Comparison of ENCODE assay signal across 1 cellular context in genomic region chr3:184228376-184229137, GRCh38.
TF ChIP-seq lines count a peak whose summit lies in the region.

No MANE protein-coding gene starts in this region.

TF ChIP-seq in GM23338, 12 proteins besides CTCF, POLR2A, EP300 and RAD21:
- TF ChIP-seq REST (IDR thresholded peaks at IDR 0.05; ENCODE audit: unreplicated experiment), result no peak
- TF ChIP-seq CREB1 (CRISPR knock-in tag; IDR thresholded peaks at IDR 0.05; ENCODE audit: low read depth), result no peak
- TF ChIP-seq ZNF331 (CRISPR knock-in tag; IDR thresholded peaks at IDR 0.05; ENCODE audit: low read depth), result no peak
- TF ChIP-seq STAT1 (IDR thresholded peaks at IDR 0.05; ENCODE audit: unreplicated experiment), result no peak
- TF ChIP-seq ZNF462 (CRISPR knock-in tag; IDR thresholded peaks at IDR 0.05), result no peak
- no peak for TF ChIP-seq ETS1 (IDR thresholded peaks at IDR 0.05)
- no peak for TF ChIP-seq EZH2phosphoT487 (IDR thresholded peaks at IDR 0.05; ENCODE audit: unreplicated experiment)
TF ChIP-seq in GM23338: peak in this region for 0.
